1 cellular context compared by ENCODE assay signal in the genomic region with DNA sequence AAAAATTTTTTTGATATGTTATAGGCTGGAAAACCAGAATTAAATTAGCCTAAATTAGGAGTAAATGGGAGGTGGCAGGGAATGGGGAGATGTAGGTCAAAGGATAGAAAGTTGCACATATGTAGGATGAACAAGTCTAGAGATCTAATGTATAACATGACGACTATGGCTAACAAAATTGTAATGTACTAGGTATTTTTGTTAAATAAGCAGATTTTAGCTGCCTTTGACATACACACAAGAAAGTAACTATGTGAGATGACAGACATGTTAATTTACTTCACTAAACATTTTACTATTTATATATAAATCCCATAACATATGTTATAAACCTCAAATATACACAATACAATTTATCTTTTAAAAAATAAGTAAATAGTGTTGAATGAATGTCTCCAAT.
TF ChIP-seq lines count a peak whose summit lies in the region.

No MANE protein-coding gene starts in this region.

TF ChIP-seq in K562, 482 proteins besides CTCF, POLR2A, EP300 and RAD21:
- peak; percentile 59; the same call in 1 of the 2 replicates for TF ChIP-seq ZNF316 (IDR thresholded peaks at IDR 0.05)
- peak; percentile 4; the same call in 1 of the 2 replicates for TF ChIP-seq MAFF (IDR thresholded peaks at IDR 0.05; ENCODE audit: low read length)
- TF ChIP-seq C11orf30 (IDR thresholded peaks at IDR 0.05; ENCODE audit: low read depth): peak; percentile 53
- TF ChIP-seq, protein P1, sequence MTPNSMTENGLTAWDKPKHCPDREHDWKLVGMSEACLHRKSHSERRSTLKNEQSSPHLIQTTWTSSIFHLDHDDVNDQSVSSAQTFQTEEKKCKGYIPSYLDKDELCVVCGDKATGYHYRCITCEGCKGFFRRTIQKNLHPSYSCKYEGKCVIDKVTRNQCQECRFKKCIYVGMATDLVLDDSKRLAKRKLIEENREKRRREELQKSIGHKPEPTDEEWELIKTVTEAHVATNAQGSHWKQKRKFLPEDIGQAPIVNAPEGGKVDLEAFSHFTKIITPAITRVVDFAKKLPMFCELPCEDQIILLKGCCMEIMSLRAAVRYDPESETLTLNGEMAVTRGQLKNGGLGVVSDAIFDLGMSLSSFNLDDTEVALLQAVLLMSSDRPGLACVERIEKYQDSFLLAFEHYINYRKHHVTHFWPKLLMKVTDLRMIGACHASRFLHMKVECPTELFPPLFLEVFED (CRISPR knock-in tag; conservative IDR thresholded peaks at IDR 0.05): no peak
